8 cellular contexts compared by ENCODE assay signal in the genomic region with DNA sequence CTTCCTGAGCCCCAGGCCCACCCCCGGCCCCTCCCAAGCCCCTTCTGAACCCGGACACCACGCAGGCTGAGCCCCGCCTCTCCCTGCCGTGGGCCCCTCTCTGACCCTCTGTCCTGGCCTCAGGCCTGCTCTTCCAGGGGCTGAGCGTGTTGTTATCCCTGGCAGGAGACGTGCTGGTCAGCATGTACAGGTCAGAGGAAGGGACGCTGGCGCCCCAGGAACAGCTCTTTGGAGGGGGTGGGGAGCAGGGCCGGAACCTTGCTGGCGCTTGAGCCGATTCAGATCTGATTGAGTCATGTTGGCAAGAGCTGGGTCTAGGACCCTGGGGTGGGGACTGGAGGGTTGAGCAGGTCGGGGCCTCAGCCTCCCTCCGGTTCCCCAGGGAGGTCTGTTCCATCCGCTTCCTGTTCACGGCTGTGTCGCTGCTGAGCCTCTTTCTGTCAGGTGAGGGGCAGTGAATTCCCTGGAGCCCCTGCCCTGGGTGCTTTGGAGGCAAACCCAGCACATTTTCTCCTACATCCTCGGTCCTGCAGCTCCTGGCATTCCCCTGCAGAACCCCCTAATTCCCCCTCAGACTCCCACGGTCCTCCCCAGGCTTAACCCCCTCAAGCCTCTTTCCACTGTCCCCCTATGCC. TPM values are rescaled to one million over a fixed set of nuclear protein-coding genes. Genes with fewer than 3 reads are reported as not detected.
DNase-seq lines count a peak whose midpoint lies in the region; ATAC-seq and TF ChIP-seq lines count a peak whose summit lies in the region.

No MANE protein-coding gene starts in this region.

- DNase-seq in GM23248 (peak; percentile 69), NCI-H526 (lab: John Stamatoyannopoulos, UW) (peak; percentile 80 to 95), foreskin fibroblast (peak; percentile 72 to 80), NCI-H1048 (lab: John Stamatoyannopoulos, UW) (no peak)
- peak; percentile 69 to 76 for DNase-seq in activated T-cell treated with anti-CD3 and anti-CD28 coated beads, Interleukin-2, amount 50 U/mL, for 72 hours

- no peaks in the 10 kb centered on the region for H3K9me3 Mint-ChIP-seq in activated T-cell treated with anti-CD3 and anti-CD28 coated beads, Interleukin-2, amount 50 U/mL, for 72 hours

- H3K79me2 ChIP-seq in GM23248 (ENCODE audit: insufficient read depth): no peaks in the 10 kb centered on the region

- H3K4me3 ChIP-seq in BLaER1 (peak overlapping the region; percentile 69), GM23248 (peak overlapping the region; percentile 72), foreskin fibroblast (ENCODE audit: low read depth in 1 of 2, low read length in 2 of 2) (peak overlapping the region; percentile 56 to 72), neutrophil (ENCODE audit: low read depth in 1 of 2, low read length in 1 of 2) (peak overlapping the region; percentile 81 to 85)

- H3K4me1 ChIP-seq in BLaER1 (peaks cover 41% of the 10 kb centered on the region), GM23248 (ENCODE audit: insufficient read depth) (peaks cover 10% of the 10 kb centered on the region), neutrophil (ENCODE audit: control insufficient read depth in 1 of 2, insufficient read depth in 1 of 2, low read depth in 1 of 2, low read length in 1 of 2) (peaks cover 62 to 68% of the 10 kb centered on the region in 2 experiments)

- peak overlapping the region; percentile 73 for H3K27ac Mint-ChIP-seq in activated T-cell treated with anti-CD3 and anti-CD28 coated beads, Interleukin-2, amount 50 U/mL, for 72 hours

- H3K9me2 ChIP-seq in GM23248 (ENCODE audit: insufficient read depth): no peaks in the 10 kb centered on the region

- peak; percentile 5 to 6 for ATAC-seq in activated T-cell treated with anti-CD3 and anti-CD28 coated beads, Interleukin-2, amount 50 U/mL, for 72 hours (replicated peaks in 1 of 2)
- no peak for ATAC-seq in HG02884 (IDR thresholded peaks at IDR 0.05; ENCODE audit: unreplicated experiment)

- H3K4me2 ChIP-seq in BLaER1 (peak overlapping the region; percentile 98), GM23248 (ENCODE audit: unreplicated experiment) (peak overlapping the region; percentile 68)

- peak overlapping the region; percentile 80 to 86 for H3K4me3 Mint-ChIP-seq in activated T-cell treated with anti-CD3 and anti-CD28 coated beads, Interleukin-2, amount 50 U/mL, for 72 hours

- H3K27ac ChIP-seq in BLaER1 (peak overlapping the region; percentile 77), GM23248 (peak overlapping the region; percentile 75), neutrophil (peak overlapping the region; percentile 96)

- H3K9ac ChIP-seq in BLaER1 (peak overlapping the region; percentile 72), GM23248 (peak overlapping the region; percentile 69)

- peaks cover 67% of the 10 kb centered on the region for H3K4me1 Mint-ChIP-seq in activated T-cell treated with anti-CD3 and anti-CD28 coated beads, Interleukin-2, amount 50 U/mL, for 72 hours (ENCODE audit: low read depth)

- peak overlapping the region; percentile 79 for H2AFZ ChIP-seq in GM23248

- H3K36me3 ChIP-seq in BLaER1: peaks cover 16% of the 10 kb centered on the region
- H3K36me3 ChIP-seq in GM23248 (ENCODE audit: low read depth): no peaks in the 10 kb centered on the region
- H3K36me3 ChIP-seq in neutrophil: no peaks in the 10 kb centered on the region

- no peak for TF ChIP-seq CTCF in foreskin fibroblast (IDR thresholded peaks at IDR 0.05; ENCODE audit: low read depth, low read length)
- TF ChIP-seq CTCF in neutrophil (IDR thresholded peaks at IDR 0.05): peak; percentile 12

- 3% methylated on average over 15 to 19 of the region's 19 CpGs for WGBS in GM23248 (ENCODE audit: low coverage in 1 of 2, low lambda C conversion rate in 2 of 2, missing lambda C conversion rate in 2 of 2), 2 experiments

- H3K27me3 ChIP-seq in BLaER1 (no peaks in the 10 kb centered on the region), GM23248 (replicated peaks; ENCODE audit: insufficient read depth) (no peaks in the 10 kb centered on the region), neutrophil (peaks cover 16% of the 10 kb centered on the region)

- peaks cover 25% of the 10 kb centered on the region for H3F3A ChIP-seq in GM23248 (ENCODE audit: insufficient read depth)

- H3K27me3 Mint-ChIP-seq in activated T-cell treated with anti-CD3 and anti-CD28 coated beads, Interleukin-2, amount 50 U/mL, for 72 hours (ENCODE audit: low read depth): no peaks in the 10 kb centered on the region

- H4K20me1 ChIP-seq in BLaER1: peaks cover 5% of the 10 kb centered on the region; the same call in 1 of the 2 replicates
- H4K20me1 ChIP-seq in GM23248 (ENCODE audit: insufficient read depth): no peaks in the 10 kb centered on the region

- no peaks in the 10 kb centered on the region for H3K9me3 ChIP-seq in BLaER1
- no peaks in the 10 kb centered on the region for H3K9me3 ChIP-seq in GM23248 (ENCODE audit: low read depth)
- H3K9me3 ChIP-seq in neutrophil: no peaks in the 10 kb centered on the region

- in situ Hi-C loops in GM23248 (cut with MboI): no loop called here

- peaks cover 0 to 2% of the 10 kb centered on the region in 2 donors for H3K36me3 Mint-ChIP-seq in activated T-cell treated with anti-CD3 and anti-CD28 coated beads, Interleukin-2, amount 50 U/mL, for 72 hours (ENCODE audit: insufficient read depth in 2 of 2)

RNA-seq across cellular contexts. Expression of gene SPAG4, which starts 1.9 kb away (rescaled TPM):
- total RNA-seq in GM23248 (2014; rRNA removed; shearing (Covaris generic)): 3.3 and 14.2 TPM in 2 replicates
- polyA plus RNA-seq in GM23248 (2016; fragmentation: Nextera tagmentation; extraction: Ambion mirVana): 17.3 and 20.9 TPM in 2 replicates
- 1 to 10 TPM; 8.7 to 9.8 TPM for total RNA-seq in activated T-cell treated with anti-CD3 and anti-CD28 coated beads, Interleukin-2, amount 50 U/mL, for 72 hours

RNA-seq across cellular contexts. Expression of gene CPNE1, which starts 47.2 kb away (rescaled TPM):
- total RNA-seq in GM23248 (2014; rRNA removed; shearing (Covaris generic)): 172 and 205 TPM in 2 replicates
- polyA plus RNA-seq in GM23248 (2016; fragmentation: Nextera tagmentation; extraction: Ambion mirVana): 166 and 178 TPM in 2 replicates
- total RNA-seq in activated T-cell treated with anti-CD3 and anti-CD28 coated beads, Interleukin-2, amount 50 U/mL, for 72 hours: 100 to 1,000 TPM; 459 to 512 TPM

RNA-seq across cellular contexts. Expression of gene RBM12, which starts 47.2 kb away (rescaled TPM):
- 31.7 and 36.0 TPM in 2 replicates for total RNA-seq in GM23248 (2014; rRNA removed; shearing (Covaris generic))
- polyA plus RNA-seq in GM23248 (2016; fragmentation: Nextera tagmentation; extraction: Ambion mirVana): 18.1 and 18.5 TPM in 2 replicates
- total RNA-seq in activated T-cell treated with anti-CD3 and anti-CD28 coated beads, Interleukin-2, amount 50 U/mL, for 72 hours: 10 to 100 TPM; 71.1 to 92.4 TPM
